Comparison of ENCODE assay signal across 31 cellular contexts in genomic region chr2:163593941-163594340, GRCh38.
DNase-seq lines count a peak whose midpoint lies in the region; ATAC-seq and TF ChIP-seq lines count a peak whose summit lies in the region.
"Had no signal": no experiment of that assay in that cellular context is flagged by ENCODE, and none has a peak within 500 bp of the region (broad histone marks: within the 10 kb centered on the region; RNA-seq: fewer than 3 reads in every experiment).

No MANE protein-coding gene starts in this region.

- peaks cover 6% of the 10 kb centered on the region for H3K9me3 Mint-ChIP-seq in activated T-cell treated with anti-CD3 and anti-CD28 coated beads, Interleukin-2, amount 50 U/mL, for 24 hours
- H3K9me3 Mint-ChIP-seq: activated CD4-positive, alpha-beta T cell treated with anti-CD3 and anti-CD28 coated beads, Interleukin-2, amount 10 ng/mL, durations not matched to agents 7 days and 5 days; activated naive CD8-positive, alpha-beta T cell treated with anti-CD3 and anti-CD28 coated beads, Interleukin-2, amount 50 U/mL, for 24 hours; activated T-cell treated with anti-CD3 and anti-CD28 coated beads, Interleukin-2, amount 50 U/mL, for 4 hours; dendritic cell treated with granulocyte-macrophage colony-stimulating factor and Interleukin-4, amounts not matched to agents 40 ng/mL and 50 ng/mL, for 4 days had no signal

- no peak overlapping the region for H3K27ac Mint-ChIP-seq in activated T-cell treated with anti-CD3 and anti-CD28 coated beads, Interleukin-2, amount 50 U/mL, for 24 hours
- H3K27ac Mint-ChIP-seq: activated CD4-positive, alpha-beta T cell treated with anti-CD3 and anti-CD28 coated beads, Interleukin-2, amount 10 ng/mL, durations not matched to agents 7 days and 5 days; activated naive CD8-positive, alpha-beta T cell treated with anti-CD3 and anti-CD28 coated beads, Interleukin-2, amount 50 U/mL, for 24 hours; CD8-positive, alpha-beta T cell; dendritic cell treated with granulocyte-macrophage colony-stimulating factor and Interleukin-4, amounts not matched to agents 40 ng/mL and 50 ng/mL, for 4 days; T-cell had no signal

- H3K27me3 Mint-ChIP-seq in activated T-cell treated with anti-CD3 and anti-CD28 coated beads, Interleukin-2, amount 50 U/mL, for 24 hours: no peaks in the 10 kb centered on the region
- H3K27me3 Mint-ChIP-seq: activated CD4-positive, alpha-beta T cell treated with anti-CD3 and anti-CD28 coated beads, Interleukin-2, amount 10 ng/mL, durations not matched to agents 7 days and 5 days; activated naive CD8-positive, alpha-beta T cell treated with anti-CD3 and anti-CD28 coated beads, Interleukin-2, amount 50 U/mL, for 24 hours; central memory CD8-positive, alpha-beta T cell; dendritic cell treated with granulocyte-macrophage colony-stimulating factor and Interleukin-4, amounts not matched to agents 40 ng/mL and 50 ng/mL, for 4 days; T-cell had no signal

- H3K9ac ChIP-seq in iPS-18a (ENCODE audit: low read length): no peak overlapping the region

- H3K9me3 ChIP-seq in cardiac muscle cell (ENCODE audit: low read depth) (no peaks in the 10 kb centered on the region), right atrium auricular region (no peaks in the 10 kb centered on the region), iPS-18a (ENCODE audit: control insufficient read depth, low read depth, low read length) (no peaks in the 10 kb centered on the region)
- H3K9me3 ChIP-seq: BE2C, esophagus muscularis mucosa, left lung, MG63, psoas muscle, tibial artery, vagina had no signal

- DNase-seq in cardiac muscle cell (ENCODE audit: low read depth in 1 of 2, low spot score in 1 of 2): no peak
- no peak for DNase-seq in right atrium auricular region (ENCODE audit: low spot score)
- peak; percentile 63 for DNase-seq in NCI-H82 (lab: John Stamatoyannopoulos, UW)
- DNase-seq in activated T-cell treated with anti-CD3 and anti-CD28 coated beads, Interleukin-2, amount 50 U/mL, for 24 hours: no peak
- DNase-seq: activated CD4-positive, alpha-beta T cell treated with anti-CD3 and anti-CD28 coated beads, Interleukin-2, amount 10 ng/mL, durations not matched to agents 7 days and 5 days; activated gamma-delta T cell treated with Interleukin-2 at 50 U/mL for 16 hours; activated naive CD8-positive, alpha-beta T cell treated with anti-CD3 and anti-CD28 coated beads, Interleukin-2, amount 50 U/mL, for 24 hours; activated T-cell treated with anti-CD3 and anti-CD28 coated beads, Interleukin-2, amount 50 U/mL, for 4 hours; BE2C; CD8-positive, alpha-beta T cell; foreskin fibroblast; head of caudate nucleus; islet precursor cell; KG1; left lung; mesendoderm; MG63; NCI-H2171; psoas muscle; SIG-M5; stimulated activated CD4-positive, alpha-beta T cell treated with anti-CD3 and anti-CD28 coated beads, Interleukin-4, amount 100 ng/mL, for 24 hours; T-cell; tibial artery had no signal

- H3K4me1 ChIP-seq in cardiac muscle cell (ENCODE audit: low read depth) (peaks cover 24% of the 10 kb centered on the region), right atrium auricular region (no peaks in the 10 kb centered on the region), iPS-18a (ENCODE audit: control insufficient read depth, low read depth, low read length) (peaks cover 37% of the 10 kb centered on the region)
- H3K4me1 ChIP-seq: BE2C, left lung, psoas muscle, vagina had no signal

- no peak overlapping the region for H3K4me3 Mint-ChIP-seq in activated T-cell treated with anti-CD3 and anti-CD28 coated beads, Interleukin-2, amount 50 U/mL, for 24 hours
- H3K4me3 Mint-ChIP-seq: activated CD4-positive, alpha-beta T cell treated with anti-CD3 and anti-CD28 coated beads, Interleukin-2, amount 10 ng/mL, durations not matched to agents 7 days and 5 days; activated naive CD8-positive, alpha-beta T cell treated with anti-CD3 and anti-CD28 coated beads, Interleukin-2, amount 50 U/mL, for 24 hours; activated T-cell treated with anti-CD3 and anti-CD28 coated beads, Interleukin-2, amount 50 U/mL, for 4 hours; CD8-positive, alpha-beta T cell; central memory CD8-positive, alpha-beta T cell; dendritic cell treated with granulocyte-macrophage colony-stimulating factor and Interleukin-4, amounts not matched to agents 40 ng/mL and 50 ng/mL, for 4 days; T-cell had no signal

- no peaks in the 10 kb centered on the region for H3K27me3 ChIP-seq in cardiac muscle cell
- no peaks in the 10 kb centered on the region for H3K27me3 ChIP-seq in right atrium auricular region
- H3K27me3 ChIP-seq in iPS-18a (ENCODE audit: control insufficient read depth, insufficient read depth, low read length): no peaks in the 10 kb centered on the region
- H3K27me3 ChIP-seq: BE2C, esophagus muscularis mucosa, left lung, MG63, tibial artery, vagina had no signal

- no peaks in the 10 kb centered on the region for H3K36me3 ChIP-seq in cardiac muscle cell
- no peaks in the 10 kb centered on the region for H3K36me3 ChIP-seq in right atrium auricular region
- H3K36me3 ChIP-seq in iPS-18a (ENCODE audit: control insufficient read depth, low read depth, low read length): no peaks in the 10 kb centered on the region
- H3K36me3 ChIP-seq: BE2C, esophagus muscularis mucosa, left lung, MG63, tibial artery, vagina had no signal

- no peaks in the 10 kb centered on the region for H3K36me3 Mint-ChIP-seq in activated T-cell treated with anti-CD3 and anti-CD28 coated beads, Interleukin-2, amount 50 U/mL, for 24 hours (ENCODE audit: low read depth)
- H3K36me3 Mint-ChIP-seq: CD8-positive, alpha-beta T cell; T-cell had no signal

- peak overlapping the region; percentile 16 for H3K27ac ChIP-seq in cardiac muscle cell
- no peak overlapping the region for H3K27ac ChIP-seq in right atrium auricular region
- H3K27ac ChIP-seq in iPS-18a (ENCODE audit: low read length): no peak overlapping the region
- H3K27ac ChIP-seq: esophagus muscularis mucosa, left lung, psoas muscle, tibial artery, vagina had no signal

- no peak for TF ChIP-seq CTCF in cardiac muscle cell (IDR thresholded peaks at IDR 0.05; ENCODE audit: low read depth, low read length)
- no peak for TF ChIP-seq CTCF in right atrium auricular region (IDR thresholded peaks at IDR 0.05)

- ATAC-seq in esophagus mucosa (no peak), GM19324 (IDR thresholded peaks at IDR 0.05; ENCODE audit: low FRiP score, unreplicated experiment) (no peak)
- ATAC-seq: activated naive CD8-positive, alpha-beta T cell treated with anti-CD3 and anti-CD28 coated beads, Interleukin-2, amount 50 U/mL, for 24 hours; activated T-cell treated with anti-CD3 and anti-CD28 coated beads, Interleukin-2, amount 50 U/mL, for 4 hours; CD8-positive, alpha-beta T cell; GM12878; left lung; psoas muscle; T-cell had no signal

- H3K4me1 Mint-ChIP-seq in activated T-cell treated with anti-CD3 and anti-CD28 coated beads, Interleukin-2, amount 50 U/mL, for 24 hours (ENCODE audit: low read depth): no peaks in the 10 kb centered on the region
- H3K4me1 Mint-ChIP-seq: activated CD4-positive, alpha-beta T cell treated with anti-CD3 and anti-CD28 coated beads, Interleukin-2, amount 10 ng/mL, durations not matched to agents 7 days and 5 days; activated naive CD8-positive, alpha-beta T cell treated with anti-CD3 and anti-CD28 coated beads, Interleukin-2, amount 50 U/mL, for 24 hours; central memory CD8-positive, alpha-beta T cell; T-cell had no signal

- H3K4me3 ChIP-seq in cardiac muscle cell (no peak overlapping the region), right atrium auricular region (no peak overlapping the region), iPS-18a (ENCODE audit: low read length) (peak overlapping the region; percentile 24)
- H3K4me3 ChIP-seq: esophagus muscularis mucosa, GM12878, left lung, MG63, psoas muscle, tibial artery, vagina had no signal
